In genomic region chr6:140541288-140541687, GRCh38 we compare ENCODE assay signal across 22 cellular contexts.
DNase-seq lines count a peak whose midpoint lies in the region; FAIRE-seq and TF ChIP-seq lines count a peak whose summit lies in the region.
"Had no signal": no experiment of that assay in that cellular context is flagged by ENCODE, and none has a peak within 500 bp of the region (broad histone marks: within the 10 kb centered on the region; RNA-seq: fewer than 3 reads in every experiment).

No MANE protein-coding gene starts in this region.

- TF ChIP-seq CTCF in astrocyte of the spinal cord (IDR thresholded peaks at IDR 0.05; ENCODE audit: low read depth, low read length) (no peak), keratinocyte (optimal IDR thresholded peaks at IDR 0.05 in 1 of 3, IDR thresholded peaks at IDR 0.05 in 1 of 3, conservative IDR thresholded peaks at IDR 0.05 in 1 of 3; ENCODE audit: extremely low read depth in 1 of 3, insufficient read depth in 2 of 3, low read length in 3 of 3) (no peak)

- dilution Hi-C loops in keratinocyte (cut with MboI; ENCODE audit: extremely low pct_ligation_motif_present, low sequenced_read_pairs), result no loop called here

- H3K4me3 ChIP-seq in astrocyte of the spinal cord (ENCODE audit: low read depth, low read length) (no peak overlapping the region), keratinocyte (ENCODE audit: control insufficient read depth in 2 of 3, extremely low read depth in 1 of 3, insufficient read depth in 2 of 3, low read depth in 1 of 3, low read length in 3 of 3) (no peak overlapping the region)
- H3K4me3 ChIP-seq: coronary artery, lung, upper lobe of right lung had no signal

- no peaks in the 10 kb centered on the region for H3K9me3 ChIP-seq in keratinocyte (ENCODE audit: control insufficient read depth, low read depth, low read length)
- H3K9me3 ChIP-seq: upper lobe of right lung had no signal

- H3K79me2 ChIP-seq in keratinocyte (ENCODE audit: control insufficient read depth, insufficient read depth, low read length), result no peaks in the 10 kb centered on the region

- in situ Hi-C loops in astrocyte of the spinal cord (cut with HindIII; ENCODE audit: low sequenced_read_pairs), result no loop called here

- peak overlapping the region; percentile 31 for H2AFZ ChIP-seq in keratinocyte (ENCODE audit: control insufficient read depth, low read length)

- peaks cover 22% of the 10 kb centered on the region for H3K4me1 ChIP-seq in keratinocyte (ENCODE audit: control insufficient read depth, extremely low read depth, insufficient read depth, low read length)
- H3K4me1 ChIP-seq: upper lobe of right lung had no signal

- FAIRE-seq in keratinocyte (lab: Jason Lieb, UNC), result no peak

- no peak overlapping the region for H3K27ac ChIP-seq in keratinocyte (ENCODE audit: control insufficient read depth, insufficient read depth, low read length)
- H3K27ac ChIP-seq in substantia nigra (ENCODE audit: low read depth, low read length, poor library complexity, severe bottlenecking), result no peak overlapping the region
- H3K27ac ChIP-seq: coronary artery, epithelial cell of prostate, upper lobe of right lung had no signal

- no peaks in the 10 kb centered on the region for H3K27me3 ChIP-seq in keratinocyte (ENCODE audit: control insufficient read depth, extremely low read depth, insufficient read depth, low read length)
- H3K27me3 ChIP-seq: upper lobe of right lung had no signal

- no peaks in the 10 kb centered on the region for H4K20me1 ChIP-seq in keratinocyte (ENCODE audit: control insufficient read depth, extremely low read depth, insufficient read depth, low read length)

- H3K4me2 ChIP-seq in keratinocyte (ENCODE audit: control insufficient read depth, extremely low read depth, insufficient read depth, low read depth, low read length), result no peak overlapping the region

- H3K36me3 ChIP-seq in keratinocyte (ENCODE audit: control insufficient read depth in 2 of 2, extremely low read depth in 1 of 2, insufficient read depth in 2 of 2, low read length in 2 of 2), result no peaks in the 10 kb centered on the region
- H3K36me3 ChIP-seq: upper lobe of right lung had no signal

- DNase-seq in A172 (ENCODE audit: low spot score), result peak; percentile 46
- DNase-seq in LHCN-M2 (ENCODE audit: low read depth), result peak; percentile 21
- DNase-seq in astrocyte of the spinal cord (ENCODE audit: low read depth, low spot score), result peak; percentile 56
- DNase-seq in keratinocyte (ENCODE audit: low read depth, low spot score), result no peak
- no peak for DNase-seq in GM03348 (ENCODE audit: low spot score)
- no peak for DNase-seq in substantia nigra (lab: John Stamatoyannopoulos, UW)
- no peak for DNase-seq in effector CD8-positive, alpha-beta T cell (lab: John Stamatoyannopoulos, UW)
- no peak for DNase-seq in NCI-H82 treated with DMSO at 0.1 percent for 48 hours (lab: John Stamatoyannopoulos, UW; ENCODE audit: unreplicated experiment)
- DNase-seq: 8988T; activated CD4-positive, alpha-beta T cell treated with anti-CD3 and anti-CD28 coated beads for 48 hours; activated gamma-delta T cell; anterior cingulate cortex; C1 segment of cervical spinal cord; DMS153; immature natural killer cell; NCI-H187 treated with DMSO at 0.1 percent for 48 hours; NCI-H446 treated with DMSO at 0.1 percent for 48 hours; stimulated activated naive CD4-positive, alpha-beta T cell; upper lobe of right lung had no signal

- H3K9ac ChIP-seq in keratinocyte (ENCODE audit: control insufficient read depth, extremely low read depth, insufficient read depth, low read length), result no peak overlapping the region

- H3K9me1 ChIP-seq in keratinocyte (ENCODE audit: control insufficient read depth, extremely low read depth, insufficient read depth, low read length), result no peaks in the 10 kb centered on the region

Comparison
In these comparisons a context has a peak if more than half of its experiments do, and no peak if none do; other contexts are left out.
1. DNase-seq: peak in A172 (single experiment), LHCN-M2 (single experiment) and astrocyte of the spinal cord (single experiment); none in keratinocyte (single experiment), GM03348 (single experiment), substantia nigra (0 of 49), effector CD8-positive, alpha-beta T cell (single experiment) and NCI-H82 treated with DMSO at 0.1 percent for 48 hours (single experiment).